ENCODE assay signal across 25 cellular contexts in the genomic region with DNA sequence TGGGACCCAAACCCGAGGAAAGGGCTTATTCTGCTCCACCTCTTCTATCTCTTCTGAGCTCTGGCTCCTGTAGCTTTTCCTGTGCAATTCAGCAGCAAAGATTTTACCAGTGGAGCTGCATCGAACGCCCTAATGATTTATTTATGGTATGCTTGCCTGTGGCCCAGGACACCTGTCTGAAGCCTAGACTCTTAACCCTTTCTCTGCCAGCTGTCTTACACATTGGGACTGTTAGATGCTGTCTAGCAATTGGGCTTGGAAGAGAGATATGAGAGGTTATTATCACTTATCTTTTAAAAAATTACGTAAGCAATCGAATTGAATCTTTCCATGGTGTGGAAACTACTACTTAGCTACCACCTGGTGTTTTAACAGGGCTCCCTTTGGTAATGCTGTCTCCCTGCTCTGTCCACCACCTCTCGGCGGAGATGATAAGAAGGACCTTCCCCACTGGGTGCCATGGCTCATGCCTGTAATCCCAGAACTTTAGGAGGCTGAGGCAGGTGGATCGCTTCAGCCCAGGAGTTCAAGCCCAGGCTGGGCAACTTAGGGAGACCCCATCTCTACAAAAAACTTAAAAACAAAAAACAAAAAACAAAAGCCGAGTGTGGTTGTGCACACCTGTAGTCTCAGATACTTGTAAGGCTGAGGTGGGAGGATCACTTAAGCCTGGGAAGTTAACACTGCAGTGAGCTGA. TPM values are rescaled to one million over a fixed set of nuclear protein-coding genes. Genes with fewer than 3 reads are reported as not detected.
DNase-seq lines count a peak whose midpoint lies in the region; ATAC-seq, FAIRE-seq and TF ChIP-seq lines count a peak whose summit lies in the region.
"Had no signal": no experiment of that assay in that cellular context is flagged by ENCODE, and none has a peak within 500 bp of the region (broad histone marks: within the 10 kb centered on the region; RNA-seq: fewer than 3 reads in every experiment).

No MANE protein-coding gene starts in this region.

- no peak overlapping the region for H3K18ac ChIP-seq in trophoblast cell (ENCODE audit: low read length)

- intact Hi-C loops in natural killer cell (cut with micrococcal nuclease) (no loop called here), colonic mucosa (cut with DNase I) (no loop called here)

- FAIRE-seq in GM19239 (lab: Jason Lieb, UNC) = no peak
- FAIRE-seq: A549, islet of Langerhans had no signal

- H3K9me3 ChIP-seq in colonic mucosa = no peaks in the 10 kb centered on the region
- no peaks in the 10 kb centered on the region for H3K9me3 ChIP-seq in trophoblast cell (ENCODE audit: insufficient read depth, low read depth, low read length)
- H3K9me3 ChIP-seq: A549, left ventricle myocardium inferior, MG63 had no signal

- peak overlapping the region; percentile 28 for H2BK5ac ChIP-seq in trophoblast cell (ENCODE audit: low read depth, low read length, poor library complexity)

- H2BK120ac ChIP-seq in trophoblast cell (ENCODE audit: insufficient read depth, low read length, poor library complexity) = peak overlapping the region; percentile 19

- peaks cover 38% of the 10 kb centered on the region for H3K36me3 Mint-ChIP-seq in natural killer cell treated with Interleukin-12 subunit alpha and Interleukin-12 subunit beta and Interleukin-15 and Interleukin-18, amount 100 ng/mL, for 72 hours
- no peaks in the 10 kb centered on the region for H3K36me3 Mint-ChIP-seq in natural killer cell
- peaks cover 52% of the 10 kb centered on the region for H3K36me3 Mint-ChIP-seq in activated CD4-positive, alpha-beta memory T cell treated with anti-CD3 and anti-CD28 coated beads, Interleukin-2, amount 10 ng/mL, durations not matched to agents 7 days and 5 days (ENCODE audit: low read depth)
- H3K36me3 Mint-ChIP-seq: brain had no signal

- peak overlapping the region; percentile 78 for H2BK12ac ChIP-seq in trophoblast cell (ENCODE audit: low read length)

- H4K91ac ChIP-seq in trophoblast cell (ENCODE audit: low read depth, low read length) = peak overlapping the region; percentile 36

- H3K79me1 ChIP-seq in trophoblast cell (ENCODE audit: low read length) = peaks cover 8% of the 10 kb centered on the region

- H2AK5ac ChIP-seq in trophoblast cell (ENCODE audit: low read length) = no peak overlapping the region

- H3K27me3 Mint-ChIP-seq in natural killer cell treated with Interleukin-12 subunit alpha and Interleukin-12 subunit beta and Interleukin-15 and Interleukin-18, amount 100 ng/mL, for 72 hours = no peaks in the 10 kb centered on the region
- no peaks in the 10 kb centered on the region for H3K27me3 Mint-ChIP-seq in natural killer cell (ENCODE audit: low read depth in 2 of 2)
- H3K27me3 Mint-ChIP-seq in activated CD4-positive, alpha-beta memory T cell treated with anti-CD3 and anti-CD28 coated beads, Interleukin-2, amount 10 ng/mL, durations not matched to agents 7 days and 5 days = no peaks in the 10 kb centered on the region
- H3K27me3 Mint-ChIP-seq: naive thymus-derived CD8-positive, alpha-beta T cell; stimulated activated naive B cell treated with anti-CD40 and anti-IgM and Interleukin-4, amounts not matched to agents 10 μg/mL and 1 μg/mL and 100 μg/mL, for 72 hours had no signal

- no peak overlapping the region for H2AFZ ChIP-seq in trophoblast cell (ENCODE audit: insufficient read depth, low read length, poor library complexity)

- H3K9ac ChIP-seq in colonic mucosa (ENCODE audit: low read depth in 2 of 2, low read length in 2 of 2) = peak overlapping the region in 1 of 2 donors; percentile 66
- H3K9ac ChIP-seq in trophoblast cell (ENCODE audit: low read length) = no peak overlapping the region

- H3K4me3 ChIP-seq in colonic mucosa = no peak overlapping the region
- H3K4me3 ChIP-seq in trophoblast cell (ENCODE audit: low read depth, low read length) = no peak overlapping the region
- H3K4me3 ChIP-seq: A549, left ventricle myocardium inferior, MG63 had no signal

- H3K4me3 Mint-ChIP-seq in natural killer cell treated with Interleukin-12 subunit alpha and Interleukin-12 subunit beta and Interleukin-15 and Interleukin-18, amount 100 ng/mL, for 72 hours = no peak overlapping the region
- H3K4me3 Mint-ChIP-seq in natural killer cell = no peak overlapping the region
- H3K4me3 Mint-ChIP-seq in activated CD4-positive, alpha-beta memory T cell treated with anti-CD3 and anti-CD28 coated beads, Interleukin-2, amount 10 ng/mL, durations not matched to agents 7 days and 5 days = no peak overlapping the region
- H3K4me3 Mint-ChIP-seq: brain; naive thymus-derived CD8-positive, alpha-beta T cell; stimulated activated naive B cell treated with anti-CD40 and anti-IgM and Interleukin-4, amounts not matched to agents 10 μg/mL and 1 μg/mL and 100 μg/mL, for 72 hours had no signal

- no peak overlapping the region for H3K14ac ChIP-seq in trophoblast cell (ENCODE audit: low read length)

- no peaks in the 10 kb centered on the region for H3K9me3 Mint-ChIP-seq in natural killer cell treated with Interleukin-12 subunit alpha and Interleukin-12 subunit beta and Interleukin-15 and Interleukin-18, amount 100 ng/mL, for 72 hours
- no peaks in the 10 kb centered on the region for H3K9me3 Mint-ChIP-seq in natural killer cell
- H3K9me3 Mint-ChIP-seq in activated CD4-positive, alpha-beta memory T cell treated with anti-CD3 and anti-CD28 coated beads, Interleukin-2, amount 10 ng/mL, durations not matched to agents 7 days and 5 days = no peaks in the 10 kb centered on the region
- H3K9me3 Mint-ChIP-seq: brain; naive thymus-derived CD8-positive, alpha-beta T cell; stimulated activated naive B cell treated with anti-CD40 and anti-IgM and Interleukin-4, amounts not matched to agents 10 μg/mL and 1 μg/mL and 100 μg/mL, for 72 hours had no signal

- H3K4me2 ChIP-seq in trophoblast cell (ENCODE audit: low read length) = no peak overlapping the region

- H3K27me3 ChIP-seq in colonic mucosa (no peaks in the 10 kb centered on the region), trophoblast cell (ENCODE audit: insufficient read depth, low read length) (no peaks in the 10 kb centered on the region)
- H3K27me3 ChIP-seq: MG63 had no signal

- H3K4ac ChIP-seq in trophoblast cell (ENCODE audit: low read depth, low read length) = no peak overlapping the region

- peak overlapping the region; percentile 31 to 66 for H3K27ac Mint-ChIP-seq in natural killer cell treated with Interleukin-12 subunit alpha and Interleukin-12 subunit beta and Interleukin-15 and Interleukin-18, amount 100 ng/mL, for 72 hours
- no peak overlapping the region for H3K27ac Mint-ChIP-seq in natural killer cell
- no peak overlapping the region for H3K27ac Mint-ChIP-seq in activated CD4-positive, alpha-beta memory T cell treated with anti-CD3 and anti-CD28 coated beads, Interleukin-2, amount 10 ng/mL, durations not matched to agents 7 days and 5 days
- H3K27ac Mint-ChIP-seq: stimulated activated naive B cell treated with anti-CD40 and anti-IgM and Interleukin-4, amounts not matched to agents 10 μg/mL and 1 μg/mL and 100 μg/mL, for 72 hours had no signal

- POLR2A ChIA-PET in activated CD4-positive, alpha-beta memory T cell treated with anti-CD3 and anti-CD28 coated beads, Interleukin-2, amount 10 ng/mL, durations not matched to agents 7 days and 5 days (lab: Charles Lee) = no interaction called here

- H3K36me3 ChIP-seq in colonic mucosa (no peaks in the 10 kb centered on the region), trophoblast cell (ENCODE audit: control insufficient read depth in 1 of 2, insufficient read depth in 2 of 2, low read length in 2 of 2) (no peaks in the 10 kb centered on the region)
- H3K36me3 ChIP-seq: left ventricle myocardium inferior, MG63 had no signal

- no peak overlapping the region for H4K8ac ChIP-seq in trophoblast cell (ENCODE audit: low read depth, low read length)

- CTCF ChIA-PET in activated CD4-positive, alpha-beta memory T cell treated with anti-CD3 and anti-CD28 coated beads, Interleukin-2, amount 10 ng/mL, durations not matched to agents 7 days and 5 days (lab: Charles Lee) = interaction anchor here (1.4 kb wide), 1 partner anchor 10 kb away, joined by 3 read pairs; no protein-coding TSS in a partner anchor

- H3K79me2 ChIP-seq in trophoblast cell (ENCODE audit: control insufficient read depth, insufficient read depth, low read length, poor library complexity) = no peaks in the 10 kb centered on the region

- DNase-seq in natural killer cell treated with Interleukin-12 subunit alpha and Interleukin-12 subunit beta and Interleukin-15 and Interleukin-18, amount 100 ng/mL, for 72 hours (ENCODE audit: low spot score) = no peak
- DNase-seq in natural killer cell (no peak), colonic mucosa (no peak), trophoblast cell (peak in 1 of 2 donors; percentile 50), GM19239 (ENCODE audit: insufficient read length, low spot score) (no peak), D341Med (ENCODE audit: low spot score) (no peak)
- DNase-seq in activated CD4-positive, alpha-beta memory T cell treated with anti-CD3 and anti-CD28 coated beads, Interleukin-2, amount 10 ng/mL, durations not matched to agents 7 days and 5 days = no peak
- DNase-seq: activated CD4-positive, alpha-beta T cell treated with anti-CD3 and anti-CD28 coated beads for 1 hour; activated T-cell treated with anti-CD3 and anti-CD28 coated beads, Interleukin-2, amount 50 U/mL, for 1 hour; AML-193; cerebellar nuclear complex; DMS53; KG1; left ventricle myocardium inferior; naive thymus-derived CD8-positive, alpha-beta T cell; NCI-H2029 treated with DMSO at 0.1 percent for 48 hours; NCI-H69; stimulated activated naive B cell treated with anti-CD40 and anti-IgM and Interleukin-4, amounts not matched to agents 10 μg/mL and 1 μg/mL and 100 μg/mL, for 72 hours had no signal

- peaks cover 7% of the 10 kb centered on the region for H3K4me1 ChIP-seq in colonic mucosa
- H3K4me1 ChIP-seq in trophoblast cell (ENCODE audit: control insufficient read depth in 1 of 2, insufficient read depth in 2 of 2, low read length in 2 of 2) = peaks cover 6 to 13% of the 10 kb centered on the region in 2 experiments
- H3K4me1 ChIP-seq: A549 had no signal

- WGBS in trophoblast cell (ENCODE audit: extremely low coverage, insufficient coverage, insufficient read length) = no CpG with 5 or more reads among the region's 9 CpGs

- ATAC-seq in natural killer cell treated with Interleukin-12 subunit alpha and Interleukin-12 subunit beta and Interleukin-15 and Interleukin-18, amount 100 ng/mL, for 72 hours = no peak
- ATAC-seq in natural killer cell (no peak), GM21515 (IDR thresholded peaks at IDR 0.05; ENCODE audit: unreplicated experiment) (no peak)
- ATAC-seq: naive thymus-derived CD8-positive, alpha-beta T cell had no signal

- peak overlapping the region; percentile 70 for H3K27ac ChIP-seq in colonic mucosa
- H3K27ac ChIP-seq in trophoblast cell (ENCODE audit: low read depth, low read length) = peak overlapping the region; percentile 56
- H3K27ac ChIP-seq: A549, epithelial cell of prostate, left ventricle myocardium inferior, RWPE1 had no signal

- H4K12ac ChIP-seq in trophoblast cell (ENCODE audit: low read depth, low read length) = no peak overlapping the region

- H3K4me1 Mint-ChIP-seq in natural killer cell treated with Interleukin-12 subunit alpha and Interleukin-12 subunit beta and Interleukin-15 and Interleukin-18, amount 100 ng/mL, for 72 hours (ENCODE audit: low read depth in 2 of 2) = peaks cover 62 to 69% of the 10 kb centered on the region in 2 donors
- H3K4me1 Mint-ChIP-seq in natural killer cell = peaks cover 77 to 83% of the 10 kb centered on the region in 2 donors
- peaks cover 58% of the 10 kb centered on the region for H3K4me1 Mint-ChIP-seq in activated CD4-positive, alpha-beta memory T cell treated with anti-CD3 and anti-CD28 coated beads, Interleukin-2, amount 10 ng/mL, durations not matched to agents 7 days and 5 days
- H3K4me1 Mint-ChIP-seq: brain had no signal

- H3K23ac ChIP-seq in trophoblast cell (ENCODE audit: low read length) = no peak overlapping the region

- TF ChIP-seq CTCF in natural killer cell (IDR thresholded peaks at IDR 0.05) (no peak), colonic mucosa (IDR thresholded peaks at IDR 0.05) (no peak)

RNA-seq across cellular contexts. Expression of a gene that starts 8.8 kb away (rescaled TPM):
- total RNA-seq in natural killer cell treated with Interleukin-12 subunit alpha and Interleukin-12 subunit beta and Interleukin-15 and Interleukin-18, amount 100 ng/mL, for 72 hours = 100 to 1,000 TPM in 1 of 2 donors, 10 to 100 TPM in 1; 85.4 to 111 TPM
- total RNA-seq in natural killer cell (10 to 100 TPM; 41.7 to 71.2 (median 53.7) TPM), colonic mucosa (100 to 1,000 TPM; 208 to 218 TPM)
- polyA plus RNA-seq in trophoblast cell (2013) = 0.07 and 0.18 TPM in 2 replicates
- total RNA-seq in activated CD4-positive, alpha-beta memory T cell treated with anti-CD3 and anti-CD28 coated beads, Interleukin-2, amount 10 ng/mL, durations not matched to agents 7 days and 5 days = 10 to 100 TPM; 55.0 to 55.1 TPM

Comparison
In these comparisons a context has a peak if more than half of its experiments do, and no peak if none do; other contexts are left out.
1. H3K27ac Mint-ChIP-seq: peak in natural killer cell treated with Interleukin-12 subunit alpha and Interleukin-12 subunit beta and Interleukin-15 and Interleukin-18, amount 100 ng/mL, for 72 hours (2 of 2); none in natural killer cell (0 of 2) and activated CD4-positive, alpha-beta memory T cell treated with anti-CD3 and anti-CD28 coated beads, Interleukin-2, amount 10 ng/mL, durations not matched to agents 7 days and 5 days (single experiment).